ENCODE assay signal across 1 cellular context in genomic region chr5:52989781-52990530, GRCh38.
TF ChIP-seq lines count a peak whose summit lies in the region.

No MANE protein-coding gene starts in this region.

TF ChIP-seq in HepG2, 621 proteins besides CTCF, POLR2A, EP300 and RAD21 (continued from another document and continues in another):
- TF ChIP-seq, protein P1, sequence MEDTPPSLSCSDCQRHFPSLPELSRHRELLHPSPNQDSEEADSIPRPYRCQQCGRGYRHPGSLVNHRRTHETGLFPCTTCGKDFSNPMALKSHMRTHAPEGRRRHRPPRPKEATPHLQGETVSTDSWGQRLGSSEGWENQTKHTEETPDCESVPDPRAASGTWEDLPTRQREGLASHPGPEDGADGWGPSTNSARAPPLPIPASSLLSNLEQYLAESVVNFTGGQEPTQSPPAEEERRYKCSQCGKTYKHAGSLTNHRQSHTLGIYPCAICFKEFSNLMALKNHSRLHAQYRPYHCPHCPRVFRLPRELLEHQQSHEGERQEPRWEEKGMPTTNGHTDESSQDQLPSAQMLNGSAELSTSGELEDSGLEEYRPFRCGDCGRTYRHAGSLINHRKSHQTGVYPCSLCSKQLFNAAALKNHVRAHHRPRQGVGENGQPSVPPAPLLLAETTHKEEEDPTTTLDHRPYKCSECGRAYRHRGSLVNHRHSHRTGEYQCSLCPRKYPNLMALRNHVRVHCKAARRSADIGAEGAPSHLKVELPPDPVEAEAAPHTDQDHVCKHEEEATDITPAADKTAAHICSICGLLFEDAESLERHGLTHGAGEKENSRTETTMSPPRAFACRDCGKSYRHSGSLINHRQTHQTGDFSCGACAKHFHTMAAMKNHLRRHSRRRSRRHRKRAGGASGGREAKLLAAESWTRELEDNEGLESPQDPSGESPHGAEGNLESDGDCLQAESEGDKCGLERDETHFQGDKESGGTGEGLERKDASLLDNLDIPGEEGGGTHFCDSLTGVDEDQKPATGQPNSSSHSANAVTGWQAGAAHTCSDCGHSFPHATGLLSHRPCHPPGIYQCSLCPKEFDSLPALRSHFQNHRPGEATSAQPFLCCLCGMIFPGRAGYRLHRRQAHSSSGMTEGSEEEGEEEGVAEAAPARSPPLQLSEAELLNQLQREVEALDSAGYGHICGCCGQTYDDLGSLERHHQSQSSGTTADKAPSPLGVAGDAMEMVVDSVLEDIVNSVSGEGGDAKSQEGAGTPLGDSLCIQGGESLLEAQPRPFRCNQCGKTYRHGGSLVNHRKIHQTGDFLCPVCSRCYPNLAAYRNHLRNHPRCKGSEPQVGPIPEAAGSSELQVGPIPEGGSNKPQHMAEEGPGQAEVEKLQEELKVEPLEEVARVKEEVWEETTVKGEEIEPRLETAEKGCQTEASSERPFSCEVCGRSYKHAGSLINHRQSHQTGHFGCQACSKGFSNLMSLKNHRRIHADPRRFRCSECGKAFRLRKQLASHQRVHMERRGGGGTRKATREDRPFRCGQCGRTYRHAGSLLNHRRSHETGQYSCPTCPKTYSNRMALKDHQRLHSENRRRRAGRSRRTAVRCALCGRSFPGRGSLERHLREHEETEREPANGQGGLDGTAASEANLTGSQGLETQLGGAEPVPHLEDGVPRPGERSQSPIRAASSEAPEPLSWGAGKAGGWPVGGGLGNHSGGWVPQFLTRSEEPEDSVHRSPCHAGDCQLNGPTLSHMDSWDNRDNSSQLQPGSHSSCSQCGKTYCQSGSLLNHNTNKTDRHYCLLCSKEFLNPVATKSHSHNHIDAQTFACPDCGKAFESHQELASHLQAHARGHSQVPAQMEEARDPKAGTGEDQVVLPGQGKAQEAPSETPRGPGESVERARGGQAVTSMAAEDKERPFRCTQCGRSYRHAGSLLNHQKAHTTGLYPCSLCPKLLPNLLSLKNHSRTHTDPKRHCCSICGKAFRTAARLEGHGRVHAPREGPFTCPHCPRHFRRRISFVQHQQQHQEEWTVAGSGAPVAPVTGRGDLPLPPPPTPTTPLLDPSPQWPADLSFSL (CRISPR knock-in tag; IDR thresholded peaks at IDR 0.05), result peak; percentile 31; the same call in 1 of the 2 replicates
- TF ChIP-seq ATF7 (IDR thresholded peaks at IDR 0.05) (no peak), ATF7 (CRISPR knock-in tag; IDR thresholded peaks at IDR 0.05) (no peak), HNRNPL (IDR thresholded peaks at IDR 0.05; ENCODE audit: low read depth, low read length) (peak; percentile 84; the same call in 1 of the 2 replicates), TSC22D2 (CRISPR knock-in tag; IDR thresholded peaks at IDR 0.05; ENCODE audit: borderline replicate concordance) (no peak), ZBTB42 (CRISPR knock-in tag; IDR thresholded peaks at IDR 0.05) (no peak), ZNF761 (CRISPR knock-in tag; conservative IDR thresholded peaks at IDR 0.05) (0 out of 2 replicates have a peak, but pooled peaks have one; percentile 7), ZNF512B (CRISPR knock-in tag; IDR thresholded peaks at IDR 0.05; ENCODE audit: borderline replicate concordance) (no peak), NR1H2 (CRISPR knock-in tag; IDR thresholded peaks at IDR 0.05; ENCODE audit: borderline replicate concordance, low read depth) (no peak), ZNF367 (CRISPR knock-in tag; IDR thresholded peaks at IDR 0.05; ENCODE audit: borderline replicate concordance) (peak; percentile 37; the same call in 1 of the 2 replicates), TCF12 (IDR thresholded peaks at IDR 0.05) (no peak), TCF12 (CRISPR knock-in tag; IDR thresholded peaks at IDR 0.05) (no peak), FOXC1 (CRISPR knock-in tag; IDR thresholded peaks at IDR 0.05; ENCODE audit: borderline replicate concordance) (0 out of 2 replicates have a peak, but pooled peaks have one; percentile 56), ZNF605 (CRISPR knock-in tag; IDR thresholded peaks at IDR 0.05) (0 out of 2 replicates have a peak, but pooled peaks have one; percentile 26), ZNF766 (CRISPR knock-in tag; IDR thresholded peaks at IDR 0.05; ENCODE audit: borderline replicate concordance) (0 out of 2 replicates have a peak, but pooled peaks have one; percentile 22), ZSCAN21 (CRISPR knock-in tag; IDR thresholded peaks at IDR 0.05; ENCODE audit: borderline replicate concordance) (peak; percentile 19; the same call in 1 of the 2 replicates), DPF2 (CRISPR knock-in tag; IDR thresholded peaks at IDR 0.05; ENCODE audit: borderline replicate concordance, low read depth) (no peak; the same call in 1 of the 2 replicates), PREB (CRISPR knock-in tag; IDR thresholded peaks at IDR 0.05) (no peak), TEAD3 (CRISPR knock-in tag; optimal IDR thresholded peaks at IDR 0.05; ENCODE audit: borderline replicate concordance) (no peak), ZNF775 (CRISPR knock-in tag; IDR thresholded peaks at IDR 0.05; ENCODE audit: borderline replicate concordance) (0 out of 2 replicates have a peak, but pooled peaks have one; percentile 10), ATF6 (CRISPR knock-in tag; conservative IDR thresholded peaks at IDR 0.05) (no peak), BATF2 (CRISPR knock-in tag; IDR thresholded peaks at IDR 0.05) (0 out of 2 replicates have a peak, but pooled peaks have one; percentile 28), ZSCAN25 (CRISPR knock-in tag; IDR thresholded peaks at IDR 0.05) (0 out of 2 replicates have a peak, but pooled peaks have one; percentile 15), ARNT2 (CRISPR knock-in tag; IDR thresholded peaks at IDR 0.05; ENCODE audit: low read depth) (no peak), ZFP90 (CRISPR knock-in tag; IDR thresholded peaks at IDR 0.05; ENCODE audit: borderline replicate concordance) (0 out of 2 replicates have a peak, but pooled peaks have one; percentile 26), NCOA1 (CRISPR knock-in tag; IDR thresholded peaks at IDR 0.05) (peak; percentile 87; the same call in 1 of the 2 replicates), ZNF382 (CRISPR knock-in tag; IDR thresholded peaks at IDR 0.05; ENCODE audit: borderline replicate concordance) (no peak), CENPT (CRISPR knock-in tag; IDR thresholded peaks at IDR 0.05; ENCODE audit: low read depth) (0 out of 2 replicates have a peak, but pooled peaks have one; percentile 12), ZZZ3 (CRISPR knock-in tag; IDR thresholded peaks at IDR 0.05; ENCODE audit: borderline replicate concordance) (0 out of 2 replicates have a peak, but pooled peaks have one; percentile 50), GFI1 (CRISPR knock-in tag; IDR thresholded peaks at IDR 0.05; ENCODE audit: borderline replicate concordance) (peak; percentile 26; the same call in 1 of the 2 replicates), ZNF670 (CRISPR knock-in tag; IDR thresholded peaks at IDR 0.05; ENCODE audit: borderline replicate concordance) (0 out of 2 replicates have a peak, but pooled peaks have one; percentile 56)
- TF ChIP-seq, protein P2, sequence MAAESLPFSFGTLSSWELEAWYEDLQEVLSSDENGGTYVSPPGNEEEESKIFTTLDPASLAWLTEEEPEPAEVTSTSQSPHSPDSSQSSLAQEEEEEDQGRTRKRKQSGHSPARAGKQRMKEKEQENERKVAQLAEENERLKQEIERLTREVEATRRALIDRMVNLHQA (CRISPR knock-in tag; IDR thresholded peaks at IDR 0.05), result no peak
- TF ChIP-seq, protein P3, sequence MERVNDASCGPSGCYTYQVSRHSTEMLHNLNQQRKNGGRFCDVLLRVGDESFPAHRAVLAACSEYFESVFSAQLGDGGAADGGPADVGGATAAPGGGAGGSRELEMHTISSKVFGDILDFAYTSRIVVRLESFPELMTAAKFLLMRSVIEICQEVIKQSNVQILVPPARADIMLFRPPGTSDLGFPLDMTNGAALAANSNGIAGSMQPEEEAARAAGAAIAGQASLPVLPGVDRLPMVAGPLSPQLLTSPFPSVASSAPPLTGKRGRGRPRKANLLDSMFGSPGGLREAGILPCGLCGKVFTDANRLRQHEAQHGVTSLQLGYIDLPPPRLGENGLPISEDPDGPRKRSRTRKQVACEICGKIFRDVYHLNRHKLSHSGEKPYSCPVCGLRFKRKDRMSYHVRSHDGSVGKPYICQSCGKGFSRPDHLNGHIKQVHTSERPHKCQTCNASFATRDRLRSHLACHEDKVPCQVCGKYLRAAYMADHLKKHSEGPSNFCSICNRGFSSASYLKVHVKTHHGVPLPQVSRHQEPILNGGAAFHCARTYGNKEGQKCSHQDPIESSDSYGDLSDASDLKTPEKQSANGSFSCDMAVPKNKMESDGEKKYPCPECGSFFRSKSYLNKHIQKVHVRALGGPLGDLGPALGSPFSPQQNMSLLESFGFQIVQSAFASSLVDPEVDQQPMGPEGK (CRISPR knock-in tag; IDR thresholded peaks at IDR 0.05), result no peak
- TF ChIP-seq, protein P4, sequence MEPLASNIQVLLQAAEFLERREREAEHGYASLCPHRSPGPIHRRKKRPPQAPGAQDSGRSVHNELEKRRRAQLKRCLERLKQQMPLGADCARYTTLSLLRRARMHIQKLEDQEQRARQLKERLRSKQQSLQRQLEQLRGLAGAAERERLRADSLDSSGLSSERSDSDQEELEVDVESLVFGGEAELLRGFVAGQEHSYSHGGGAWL (CRISPR knock-in tag; IDR thresholded peaks at IDR 0.05), result no peak
- TF ChIP-seq, protein P5, sequence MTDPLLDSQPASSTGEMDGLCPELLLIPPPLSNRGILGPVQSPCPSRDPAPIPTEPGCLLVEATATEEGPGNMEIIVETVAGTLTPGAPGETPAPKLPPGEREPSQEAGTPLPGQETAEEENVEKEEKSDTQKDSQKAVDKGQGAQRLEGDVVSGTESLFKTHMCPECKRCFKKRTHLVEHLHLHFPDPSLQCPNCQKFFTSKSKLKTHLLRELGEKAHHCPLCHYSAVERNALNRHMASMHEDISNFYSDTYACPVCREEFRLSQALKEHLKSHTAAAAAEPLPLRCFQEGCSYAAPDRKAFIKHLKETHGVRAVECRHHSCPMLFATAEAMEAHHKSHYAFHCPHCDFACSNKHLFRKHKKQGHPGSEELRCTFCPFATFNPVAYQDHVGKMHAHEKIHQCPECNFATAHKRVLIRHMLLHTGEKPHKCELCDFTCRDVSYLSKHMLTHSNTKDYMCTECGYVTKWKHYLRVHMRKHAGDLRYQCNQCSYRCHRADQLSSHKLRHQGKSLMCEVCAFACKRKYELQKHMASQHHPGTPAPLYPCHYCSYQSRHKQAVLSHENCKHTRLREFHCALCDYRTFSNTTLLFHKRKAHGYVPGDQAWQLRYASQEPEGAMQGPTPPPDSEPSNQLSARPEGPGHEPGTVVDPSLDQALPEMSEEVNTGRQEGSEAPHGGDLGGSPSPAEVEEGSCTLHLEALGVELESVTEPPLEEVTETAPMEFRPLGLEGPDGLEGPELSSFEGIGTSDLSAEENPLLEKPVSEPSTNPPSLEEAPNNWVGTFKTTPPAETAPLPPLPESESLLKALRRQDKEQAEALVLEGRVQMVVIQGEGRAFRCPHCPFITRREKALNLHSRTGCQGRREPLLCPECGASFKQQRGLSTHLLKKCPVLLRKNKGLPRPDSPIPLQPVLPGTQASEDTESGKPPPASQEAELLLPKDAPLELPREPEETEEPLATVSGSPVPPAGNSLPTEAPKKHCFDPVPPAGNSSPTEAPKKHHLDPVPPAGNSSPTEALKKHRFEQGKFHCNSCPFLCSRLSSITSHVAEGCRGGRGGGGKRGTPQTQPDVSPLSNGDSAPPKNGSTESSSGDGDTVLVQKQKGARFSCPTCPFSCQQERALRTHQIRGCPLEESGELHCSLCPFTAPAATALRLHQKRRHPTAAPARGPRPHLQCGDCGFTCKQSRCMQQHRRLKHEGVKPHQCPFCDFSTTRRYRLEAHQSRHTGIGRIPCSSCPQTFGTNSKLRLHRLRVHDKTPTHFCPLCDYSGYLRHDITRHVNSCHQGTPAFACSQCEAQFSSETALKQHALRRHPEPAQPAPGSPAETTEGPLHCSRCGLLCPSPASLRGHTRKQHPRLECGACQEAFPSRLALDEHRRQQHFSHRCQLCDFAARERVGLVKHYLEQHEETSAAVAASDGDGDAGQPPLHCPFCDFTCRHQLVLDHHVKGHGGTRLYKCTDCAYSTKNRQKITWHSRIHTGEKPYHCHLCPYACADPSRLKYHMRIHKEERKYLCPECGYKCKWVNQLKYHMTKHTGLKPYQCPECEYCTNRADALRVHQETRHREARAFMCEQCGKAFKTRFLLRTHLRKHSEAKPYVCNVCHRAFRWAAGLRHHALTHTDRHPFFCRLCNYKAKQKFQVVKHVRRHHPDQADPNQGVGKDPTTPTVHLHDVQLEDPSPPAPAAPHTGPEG (CRISPR knock-in tag; IDR thresholded peaks at IDR 0.05), result 0 out of 2 replicates have a peak, but pooled peaks have one; percentile 39
